Comparison of ENCODE assay signal across 1 cellular context in genomic region chr20:50535162-50535561, GRCh38.
TF ChIP-seq lines count a peak whose summit lies in the region.

No MANE protein-coding gene starts in this region.

TF ChIP-seq in GM23338, 12 proteins besides CTCF, POLR2A, EP300 and RAD21 (continued from another document):
- no peak for TF ChIP-seq ETS1 (IDR thresholded peaks at IDR 0.05)
- no peak for TF ChIP-seq NANOG (IDR thresholded peaks at IDR 0.05; ENCODE audit: borderline replicate concordance)
- TF ChIP-seq REST (IDR thresholded peaks at IDR 0.05; ENCODE audit: unreplicated experiment): no peak
- TF ChIP-seq EZH2 (IDR thresholded peaks at IDR 0.05; ENCODE audit: low read depth, unreplicated experiment): no peak
- no peak for TF ChIP-seq STAT1 (IDR thresholded peaks at IDR 0.05; ENCODE audit: unreplicated experiment)
- no peak for TF ChIP-seq ZNF331 (CRISPR knock-in tag; IDR thresholded peaks at IDR 0.05; ENCODE audit: low read depth)
- no peak for TF ChIP-seq JUNB (IDR thresholded peaks at IDR 0.05; ENCODE audit: unreplicated experiment)
- TF ChIP-seq CREB1 (CRISPR knock-in tag; IDR thresholded peaks at IDR 0.05; ENCODE audit: low read depth): no peak
- TF ChIP-seq POLR2AphosphoS5 (IDR thresholded peaks at IDR 0.05; ENCODE audit: low read depth): no peak
